In the genomic region with DNA sequence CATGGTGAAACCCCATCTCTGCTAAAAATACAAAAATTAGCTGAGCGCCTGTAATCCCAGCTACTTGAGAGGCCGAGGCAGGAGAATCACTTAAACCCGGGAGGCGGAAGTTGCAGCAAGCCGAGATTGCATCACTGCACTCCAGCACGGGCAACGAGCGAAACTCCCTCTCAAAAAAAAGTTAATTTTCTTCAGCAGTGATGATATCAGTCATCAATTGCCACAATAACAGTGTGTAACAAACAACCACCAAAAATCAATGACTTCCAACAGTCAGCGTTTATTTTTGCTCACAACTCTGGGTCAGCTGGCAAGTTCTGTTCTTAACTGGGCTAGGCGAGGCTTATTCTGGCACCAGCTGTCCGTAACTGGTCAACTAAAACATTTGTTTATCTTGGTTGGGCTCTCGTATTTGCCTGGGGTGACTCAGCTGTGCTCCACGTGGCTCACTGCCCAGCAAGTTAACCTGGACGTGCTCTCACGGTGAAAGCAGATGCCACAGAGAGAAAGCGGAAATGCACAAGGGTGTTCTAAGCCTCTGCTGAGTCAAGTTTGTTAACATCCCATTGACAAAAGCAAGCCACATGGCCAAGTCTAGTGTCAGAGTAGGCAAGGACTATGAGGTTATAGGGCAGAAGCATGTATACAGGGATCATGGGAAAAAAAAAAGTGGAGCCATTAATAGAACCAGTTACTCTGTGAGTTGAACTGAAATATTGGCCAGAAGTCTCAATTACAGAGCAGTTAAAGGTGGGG, we compare ENCODE assay signal across 8 cellular contexts. TPM values are rescaled to one million over a fixed set of nuclear protein-coding genes. Genes with fewer than 3 reads are reported as not detected.
A peak's percentile ranks its signal among the peaks of the same experiment; 100 is the strongest.
DNase-seq lines count a peak whose midpoint lies in the region; ATAC-seq and TF ChIP-seq lines count a peak whose summit lies in the region.

No MANE protein-coding gene starts in this region.

- intact Hi-C loops in thyroid gland (cut with DNase I): no loop called here

- H3K27ac ChIP-seq in thyroid gland: peak overlapping the region; percentile 79 to 84 (median 83)

- H3K27me3 ChIP-seq in kidney epithelial cell (ENCODE audit: control insufficient read depth, insufficient read depth, low read length) (peaks cover 18% of the 10 kb centered on the region), thyroid gland (no peaks in the 10 kb centered on the region)

- H3K36me3 ChIP-seq in kidney epithelial cell (ENCODE audit: control insufficient read depth, insufficient read depth, low read length) (no peaks in the 10 kb centered on the region), thyroid gland (no peaks in the 10 kb centered on the region)

- peak in 1 of 2 donors; percentile 8 for TF ChIP-seq POLR2A in thyroid gland (IDR thresholded peaks at IDR 0.05)

- H3K4me1 ChIP-seq in thyroid gland: peaks cover 17 to 20% of the 10 kb centered on the region in 2 donors

- H3K4me3 ChIP-seq in kidney epithelial cell (ENCODE audit: low read depth, low read length) (no peak overlapping the region), thyroid gland (replicated peaks in 1 of 3) (no peak overlapping the region)

- peak; percentile 67 for DNase-seq in EH (ENCODE audit: low read depth)
- peak; percentile 81 for DNase-seq in NCI-H2196 treated with DMSO at 0.1 percent for 48 hours (lab: John Stamatoyannopoulos, UW; ENCODE audit: unreplicated experiment)
- peak; percentile 95 for DNase-seq in brain pericyte (ENCODE audit: low read depth, low spot score)
- peak; percentile 96 for DNase-seq in kidney epithelial cell (ENCODE audit: low read depth)
- DNase-seq in thyroid gland: peak; percentile 97 to 98
- DNase-seq in activated effector memory CD4-positive, alpha-beta T cell treated with Interleukin-2 at 50 U/mL for 16 hours: no peak

- ATAC-seq in GM21447 (IDR thresholded peaks at IDR 0.05; ENCODE audit: unreplicated experiment): no peak
- ATAC-seq in HG03378 (IDR thresholded peaks at IDR 0.05; ENCODE audit: unreplicated experiment): no peak

- 10 to 13% methylated on average over 15 to 16 of the region's 16 CpGs for WGBS in thyroid gland, 2 donors

- TF ChIP-seq CTCF in kidney epithelial cell (IDR thresholded peaks at IDR 0.05; ENCODE audit: insufficient read depth, low read length, poor library complexity, severe bottlenecking) (no peak), thyroid gland (IDR thresholded peaks at IDR 0.05) (no peak)

- no peaks in the 10 kb centered on the region for H3K9me3 ChIP-seq in thyroid gland

RNA-seq across cellular contexts. Expression of gene LHFPL7, which starts 52.1 kb away (rescaled TPM):
- total RNA-seq in kidney epithelial cell: not detected in 2 replicates
- not detected for total RNA-seq in thyroid gland

RNA-seq across cellular contexts. Expression of gene KIAA1671, which starts 58.1 kb away (rescaled TPM):
- total RNA-seq in kidney epithelial cell: 32.3 and 35.6 TPM in 2 replicates
- total RNA-seq in thyroid gland: 100 to 1,000 TPM in 1 of 4 donors, 10 to 100 TPM in 3; 63.2 to 111 (median 79.7) TPM
